In genomic region chr13:48784906-48785555, GRCh38 we compare ENCODE assay signal across 1 cellular context.
TF ChIP-seq lines count a peak whose summit lies in the region.

No MANE protein-coding gene starts in this region.

TF ChIP-seq in IMR-90, 13 proteins besides CTCF, POLR2A, EP300 and RAD21 (continued from another document):
- TF ChIP-seq USF2 (IDR thresholded peaks at IDR 0.05; ENCODE audit: low read depth, low read length): no peak
- no peak for TF ChIP-seq RCOR1 (IDR thresholded peaks at IDR 0.05; ENCODE audit: insufficient replicate concordance, low read length)
